21 cellular contexts compared by ENCODE assay signal in genomic region chr5:122237906-122238305, GRCh38.
"Had no signal": no experiment of that assay in that cellular context is flagged by ENCODE, and none has a peak within 500 bp of the region (broad histone marks: within the 10 kb centered on the region; RNA-seq: fewer than 3 reads in every experiment).

No MANE protein-coding gene starts in this region.

- H3K9me3 ChIP-seq: body of pancreas, gastrocnemius medialis, right atrium auricular region, tibial artery had no signal

- DNase-seq: activated CD4-positive, alpha-beta T cell treated with anti-CD3 and anti-CD28 coated beads, Interleukin-2, amount 10 ng/mL, durations not matched to agents 24 days and 14 days; activated CD8-positive, alpha-beta T cell treated with anti-CD3 and anti-CD28 coated beads for 36 hours; activated naive CD4-positive, alpha-beta T cell treated with anti-CD3 and anti-CD28 coated beads for 36 hours; activated T-cell treated with anti-CD3 and anti-CD28 coated beads, Interleukin-2, amount 50 U/mL, for 1 hour; body of pancreas; central memory CD4-positive, alpha-beta T cell; erythroblast; gastrocnemius medialis; head of caudate nucleus; kidney; nephron progenitor cell; occipital lobe; stimulated activated CD4-positive, alpha-beta T cell treated with anti-CD3 and anti-CD28 coated beads, Interleukin-12 subunit alpha, Interleukin-12 subunit beta, amount 100 ng/mL, for 4 hours; stimulated activated CD4-positive, alpha-beta T cell treated with anti-CD3 and anti-CD28 coated beads, Interleukin-2, amount 100 ng/mL, for 24 hours; stimulated activated naive CD8-positive, alpha-beta T cell treated with anti-CD3 and anti-CD28 coated beads, Interleukin-15, Interleukin-2, amounts not matched to agents 100 U/mL and 50 U/mL, for 24 hours; substantia nigra; tibial artery had no signal

- H3K4me1 ChIP-seq: body of pancreas, gastrocnemius medialis, right atrium auricular region, tibial artery had no signal

- H3K27ac ChIP-seq: body of pancreas, coronary artery, gastrocnemius medialis, right atrium auricular region, tibial artery had no signal

- H3K36me3 ChIP-seq: gastrocnemius medialis, right atrium auricular region, tibial artery had no signal

- H3K27me3 ChIP-seq: body of pancreas, gastrocnemius medialis, right atrium auricular region, tibial artery had no signal

- H3K4me3 ChIP-seq: body of pancreas, coronary artery, gastrocnemius medialis, lung, right atrium auricular region, tibial artery had no signal

- FAIRE-seq: TTC549 had no signal
